Comparison of ENCODE assay signal across 29 cellular contexts in the genomic region with DNA sequence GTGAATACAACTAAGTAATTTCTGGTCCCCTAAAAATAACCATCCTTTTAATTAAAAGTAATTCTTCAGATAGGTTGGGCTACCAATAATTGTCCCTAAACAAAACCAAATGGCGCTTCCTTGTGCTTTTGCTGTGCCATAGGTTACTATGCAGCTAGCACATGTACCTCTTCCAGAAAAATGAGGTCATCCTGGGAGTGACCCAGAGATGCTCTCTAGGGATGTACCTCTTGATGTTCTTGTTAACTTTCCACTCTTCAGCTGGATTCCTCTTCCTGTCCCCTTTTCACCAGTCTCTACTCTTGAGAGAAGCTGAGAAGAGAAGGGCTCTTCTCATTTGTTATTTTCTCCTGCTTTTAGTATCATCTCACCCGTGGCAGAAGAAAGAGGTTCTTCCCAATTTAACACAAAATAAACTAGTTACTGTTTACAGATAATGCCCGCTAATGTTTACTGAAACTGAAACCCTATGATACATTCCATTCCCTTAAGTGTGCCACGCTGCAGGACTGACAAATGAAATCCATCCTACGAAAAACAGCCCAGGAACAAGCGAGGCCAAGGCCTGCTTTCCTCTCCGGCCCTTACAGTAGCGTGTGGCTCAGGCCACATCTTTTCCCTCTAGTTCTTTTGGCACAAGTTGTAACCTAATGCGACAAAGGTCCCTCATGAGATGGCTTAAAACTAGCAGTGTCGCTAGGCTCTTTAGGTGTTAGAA. TPM values are rescaled to one million over a fixed set of nuclear protein-coding genes. Genes with fewer than 3 reads are reported as not detected.
DNase-seq lines count a peak whose midpoint lies in the region; ATAC-seq and TF ChIP-seq lines count a peak whose summit lies in the region.
"Had no signal": no experiment of that assay in that cellular context is flagged by ENCODE, and none has a peak within 500 bp of the region (broad histone marks: within the 10 kb centered on the region; RNA-seq: fewer than 3 reads in every experiment).

No MANE protein-coding gene starts in this region.

- H3K27me3 Mint-ChIP-seq in CD4-positive, CD25-positive, alpha-beta regulatory T cell: no peaks in the 10 kb centered on the region
- no peaks in the 10 kb centered on the region for H3K27me3 Mint-ChIP-seq in T-helper 17 cell
- H3K27me3 Mint-ChIP-seq: activated naive CD4-positive, alpha-beta T cell treated with anti-CD3 and anti-CD28 coated beads, Interleukin-2, amount 10 ng/mL, durations not matched to agents 7 days and 5 days; naive thymus-derived CD4-positive, alpha-beta T cell had no signal

- no peaks in the 10 kb centered on the region for H4K20me1 ChIP-seq in hepatocyte (ENCODE audit: insufficient read depth, poor library complexity, severe bottlenecking)

- H3K4me3 Mint-ChIP-seq in CD4-positive, CD25-positive, alpha-beta regulatory T cell: no peak overlapping the region
- no peak overlapping the region for H3K4me3 Mint-ChIP-seq in T-helper 17 cell
- H3K4me3 Mint-ChIP-seq: activated naive CD4-positive, alpha-beta T cell treated with anti-CD3 and anti-CD28 coated beads, Interleukin-2, amount 10 ng/mL, durations not matched to agents 7 days and 5 days; CD14-positive monocyte; naive thymus-derived CD4-positive, alpha-beta T cell had no signal

- H3K9me3 ChIP-seq in CD4-positive, CD25-positive, alpha-beta regulatory T cell (ENCODE audit: control insufficient read depth in 2 of 2, low read length in 2 of 2): no peaks in the 10 kb centered on the region
- H3K9me3 ChIP-seq in T-helper 17 cell (ENCODE audit: control insufficient read depth, low read length, poor library complexity, severe bottlenecking) (no peaks in the 10 kb centered on the region), hepatocyte (ENCODE audit: low read depth) (no peaks in the 10 kb centered on the region)
- H3K9me3 ChIP-seq: breast epithelium, esophagus muscularis mucosa, left ventricle myocardium inferior, SJCRH30, transverse colon had no signal

- no peaks in the 10 kb centered on the region for H3K4me1 ChIP-seq in CD4-positive, CD25-positive, alpha-beta regulatory T cell (ENCODE audit: control insufficient read depth, insufficient read depth, low read length, poor library complexity, severe bottlenecking)
- peaks cover 4% of the 10 kb centered on the region for H3K4me1 ChIP-seq in hepatocyte (ENCODE audit: insufficient read depth)
- H3K4me1 ChIP-seq: breast epithelium, esophagus muscularis mucosa, left ventricle myocardium inferior, SJCRH30, transverse colon had no signal

- 85% methylated on average over 10 of the region's 10 CpGs for WGBS in hepatocyte (ENCODE audit: low lambda C conversion rate, missing lambda C conversion rate)

- H3K4me2 ChIP-seq in hepatocyte: no peak overlapping the region

- DNase-seq in DMS53 (lab: John Stamatoyannopoulos, UW) (peak; percentile 21), DMS53 treated with DMSO at 0.1 percent for 48 hours (lab: John Stamatoyannopoulos, UW; ENCODE audit: unreplicated experiment) (no peak), T-helper 17 cell (no peak), hepatocyte (ENCODE audit: low spot score) (no peak), left colon (no peak)
- DNase-seq in CD4-positive, CD25-positive, alpha-beta regulatory T cell: no peak
- no peak for DNase-seq in activated CD8-positive, alpha-beta memory T cell treated with anti-CD3 and anti-CD28 coated beads for 24 hours
- no peak for DNase-seq in stimulated activated naive CD4-positive, alpha-beta T cell treated with Interleukin-2 at 50 U/mL for 16 hours (lab: John Stamatoyannopoulos, UW)
- DNase-seq: 8988T; activated CD4-positive, alpha-beta T cell treated with anti-CD3 and anti-CD28 coated beads, Interleukin-2, amount 50 U/mL, for 1 hour; activated naive CD4-positive, alpha-beta T cell treated with anti-CD3 and anti-CD28 coated beads, Interleukin-2, amount 10 ng/mL, durations not matched to agents 7 days and 5 days; effector memory CD4-positive, alpha-beta T cell; EL; Karpas-422; left ventricle myocardium inferior; midbrain; MV-4-11; naive thymus-derived CD4-positive, alpha-beta T cell; NCI-H1694; NCI-H526; NK-92 treated with Interleukin-12 subunit alpha and Interleukin-12 subunit beta, amount 100 ng/mL, for 24 hours; nucleus accumbens; SJCRH30; transverse colon had no signal

- H3K4me1 Mint-ChIP-seq in CD4-positive, CD25-positive, alpha-beta regulatory T cell: no peaks in the 10 kb centered on the region
- no peaks in the 10 kb centered on the region for H3K4me1 Mint-ChIP-seq in T-helper 17 cell
- H3K4me1 Mint-ChIP-seq: activated naive CD4-positive, alpha-beta T cell treated with anti-CD3 and anti-CD28 coated beads, Interleukin-2, amount 10 ng/mL, durations not matched to agents 7 days and 5 days; naive thymus-derived CD4-positive, alpha-beta T cell had no signal

- no peak overlapping the region for H3K4me3 ChIP-seq in CD4-positive, CD25-positive, alpha-beta regulatory T cell (ENCODE audit: low read depth, low read length)
- no peak overlapping the region for H3K4me3 ChIP-seq in hepatocyte
- H3K4me3 ChIP-seq: breast epithelium, coronary artery, esophagus muscularis mucosa, GM12878, left ventricle myocardium inferior, SJCRH30, transverse colon had no signal

- peaks cover 28% of the 10 kb centered on the region for H3K36me3 Mint-ChIP-seq in CD4-positive, CD25-positive, alpha-beta regulatory T cell
- peaks cover 4% of the 10 kb centered on the region for H3K36me3 Mint-ChIP-seq in T-helper 17 cell (ENCODE audit: low read depth)

- H3K27ac Mint-ChIP-seq in CD4-positive, CD25-positive, alpha-beta regulatory T cell: peak overlapping the region; percentile 26 to 44 (median 28)
- peak overlapping the region; percentile 67 for H3K27ac Mint-ChIP-seq in T-helper 17 cell
- H3K27ac Mint-ChIP-seq: activated naive CD4-positive, alpha-beta T cell treated with anti-CD3 and anti-CD28 coated beads, Interleukin-2, amount 10 ng/mL, durations not matched to agents 7 days and 5 days; CD14-positive monocyte had no signal

- no peak for ATAC-seq in CD4-positive, CD25-positive, alpha-beta regulatory T cell (ENCODE audit: low read depth in 2 of 2)
- no peak for ATAC-seq in T-helper 17 cell
- no peak for ATAC-seq in left colon
- ATAC-seq: GM12878; naive thymus-derived CD4-positive, alpha-beta T cell had no signal

- intact Hi-C loops in left colon (cut with DNase I, micrococcal nuclease): no loop called here

- H3K36me3 ChIP-seq in CD4-positive, CD25-positive, alpha-beta regulatory T cell (ENCODE audit: control insufficient read depth, insufficient read depth, low read length): peaks cover 41% of the 10 kb centered on the region
- no peaks in the 10 kb centered on the region for H3K36me3 ChIP-seq in hepatocyte (replicated peaks; ENCODE audit: insufficient read depth, low read depth)
- H3K36me3 ChIP-seq: breast epithelium had no signal

- no peak overlapping the region for H3K27ac ChIP-seq in CD4-positive, CD25-positive, alpha-beta regulatory T cell (ENCODE audit: insufficient read depth, low read length, poor library complexity, severe bottlenecking)
- H3K27ac ChIP-seq in hepatocyte: peak overlapping the region; percentile 10
- H3K27ac ChIP-seq: breast epithelium, coronary artery, esophagus muscularis mucosa, left ventricle myocardium inferior, SJCRH30, transverse colon had no signal

- no peak overlapping the region for H2AFZ ChIP-seq in hepatocyte

- no peaks in the 10 kb centered on the region for H3K79me2 ChIP-seq in hepatocyte

- no peak for TF ChIP-seq CTCF in hepatocyte (IDR thresholded peaks at IDR 0.05; ENCODE audit: poor library complexity)

- no peaks in the 10 kb centered on the region for H3K27me3 ChIP-seq in CD4-positive, CD25-positive, alpha-beta regulatory T cell (ENCODE audit: control insufficient read depth, insufficient read depth, low read length)
- no peaks in the 10 kb centered on the region for H3K27me3 ChIP-seq in hepatocyte
- H3K27me3 ChIP-seq: breast epithelium, esophagus muscularis mucosa, SJCRH30, transverse colon had no signal

- H3K9me2 ChIP-seq in hepatocyte (replicated peaks; ENCODE audit: insufficient read depth): no peaks in the 10 kb centered on the region

- H3K9me3 Mint-ChIP-seq in CD4-positive, CD25-positive, alpha-beta regulatory T cell: no peaks in the 10 kb centered on the region
- H3K9me3 Mint-ChIP-seq: activated naive CD4-positive, alpha-beta T cell treated with anti-CD3 and anti-CD28 coated beads, Interleukin-2, amount 10 ng/mL, durations not matched to agents 7 days and 5 days; CD14-positive monocyte; naive thymus-derived CD4-positive, alpha-beta T cell had no signal

RNA-seq across cellular contexts. Expression of gene MRS2, which starts 24.2 kb away (rescaled TPM):
- 9.7 TPM for total RNA-seq in CD4-positive, CD25-positive, alpha-beta regulatory T cell
- polyA plus RNA-seq in CD4-positive, CD25-positive, alpha-beta regulatory T cell: 10 to 100 TPM; 15.8 to 17.5 (median 16.4) TPM
- total RNA-seq in T-helper 17 cell (1 to 10 TPM; 7.9 to 8.0 TPM), hepatocyte (33.7 and 34.1 TPM in 2 replicates), left colon (10 to 100 TPM; 26.1 to 26.2 TPM)
- polyA plus RNA-seq in hepatocyte: 21.9 and 29.0 TPM in 2 replicates
